In genomic region chr12:102026728-102027127, GRCh38 we compare ENCODE assay signal across 1 cellular context.
TF ChIP-seq lines count a peak whose summit lies in the region.

No MANE protein-coding gene starts in this region.

TF ChIP-seq in WTC11, 78 proteins besides CTCF, POLR2A, EP300 and RAD21:
- TF ChIP-seq GRHL2 (CRISPR knock-in tag; IDR thresholded peaks at IDR 0.05; ENCODE audit: insufficient replicate concordance, severe bottlenecking) (no peak), TEAD4 (CRISPR knock-in tag; IDR thresholded peaks at IDR 0.05) (no peak), TCF7 (CRISPR knock-in tag; IDR thresholded peaks at IDR 0.05; ENCODE audit: low read depth) (no peak), TP53 (CRISPR knock-in tag; IDR thresholded peaks at IDR 0.05) (no peak), ZNF219 (CRISPR knock-in tag; IDR thresholded peaks at IDR 0.05; ENCODE audit: borderline replicate concordance) (no peak), ZNF317 (CRISPR knock-in tag; IDR thresholded peaks at IDR 0.05; ENCODE audit: borderline replicate concordance, low read depth) (no peak), PRRX2 (CRISPR knock-in tag; IDR thresholded peaks at IDR 0.05) (no peak), HMGA2 (CRISPR knock-in tag; IDR thresholded peaks at IDR 0.05) (no peak), CBFB (CRISPR knock-in tag; IDR thresholded peaks at IDR 0.05; ENCODE audit: low read depth) (no peak), ZBTB21 (CRISPR knock-in tag; IDR thresholded peaks at IDR 0.05; ENCODE audit: borderline replicate concordance) (no peak)
- TF ChIP-seq, protein P1, sequence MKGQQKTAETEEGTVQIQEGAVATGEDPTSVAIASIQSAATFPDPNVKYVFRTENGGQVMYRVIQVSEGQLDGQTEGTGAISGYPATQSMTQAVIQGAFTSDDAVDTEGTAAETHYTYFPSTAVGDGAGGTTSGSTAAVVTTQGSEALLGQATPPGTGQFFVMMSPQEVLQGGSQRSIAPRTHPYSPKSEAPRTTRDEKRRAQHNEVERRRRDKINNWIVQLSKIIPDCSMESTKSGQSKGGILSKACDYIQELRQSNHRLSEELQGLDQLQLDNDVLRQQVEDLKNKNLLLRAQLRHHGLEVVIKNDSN (CRISPR knock-in tag; IDR thresholded peaks at IDR 0.05) = no peak
- TF ChIP-seq, protein P2, sequence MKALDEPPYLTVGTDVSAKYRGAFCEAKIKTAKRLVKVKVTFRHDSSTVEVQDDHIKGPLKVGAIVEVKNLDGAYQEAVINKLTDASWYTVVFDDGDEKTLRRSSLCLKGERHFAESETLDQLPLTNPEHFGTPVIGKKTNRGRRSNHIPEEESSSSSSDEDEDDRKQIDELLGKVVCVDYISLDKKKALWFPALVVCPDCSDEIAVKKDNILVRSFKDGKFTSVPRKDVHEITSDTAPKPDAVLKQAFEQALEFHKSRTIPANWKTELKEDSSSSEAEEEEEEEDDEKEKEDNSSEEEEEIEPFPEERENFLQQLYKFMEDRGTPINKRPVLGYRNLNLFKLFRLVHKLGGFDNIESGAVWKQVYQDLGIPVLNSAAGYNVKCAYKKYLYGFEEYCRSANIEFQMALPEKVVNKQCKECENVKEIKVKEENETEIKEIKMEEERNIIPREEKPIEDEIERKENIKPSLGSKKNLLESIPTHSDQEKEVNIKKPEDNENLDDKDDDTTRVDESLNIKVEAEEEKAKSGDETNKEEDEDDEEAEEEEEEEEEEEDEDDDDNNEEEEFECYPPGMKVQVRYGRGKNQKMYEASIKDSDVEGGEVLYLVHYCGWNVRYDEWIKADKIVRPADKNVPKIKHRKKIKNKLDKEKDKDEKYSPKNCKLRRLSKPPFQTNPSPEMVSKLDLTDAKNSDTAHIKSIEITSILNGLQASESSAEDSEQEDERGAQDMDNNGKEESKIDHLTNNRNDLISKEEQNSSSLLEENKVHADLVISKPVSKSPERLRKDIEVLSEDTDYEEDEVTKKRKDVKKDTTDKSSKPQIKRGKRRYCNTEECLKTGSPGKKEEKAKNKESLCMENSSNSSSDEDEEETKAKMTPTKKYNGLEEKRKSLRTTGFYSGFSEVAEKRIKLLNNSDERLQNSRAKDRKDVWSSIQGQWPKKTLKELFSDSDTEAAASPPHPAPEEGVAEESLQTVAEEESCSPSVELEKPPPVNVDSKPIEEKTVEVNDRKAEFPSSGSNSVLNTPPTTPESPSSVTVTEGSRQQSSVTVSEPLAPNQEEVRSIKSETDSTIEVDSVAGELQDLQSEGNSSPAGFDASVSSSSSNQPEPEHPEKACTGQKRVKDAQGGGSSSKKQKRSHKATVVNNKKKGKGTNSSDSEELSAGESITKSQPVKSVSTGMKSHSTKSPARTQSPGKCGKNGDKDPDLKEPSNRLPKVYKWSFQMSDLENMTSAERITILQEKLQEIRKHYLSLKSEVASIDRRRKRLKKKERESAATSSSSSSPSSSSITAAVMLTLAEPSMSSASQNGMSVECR (CRISPR knock-in tag; IDR thresholded peaks at IDR 0.05; ENCODE audit: borderline replicate concordance) = no peak
- TF ChIP-seq, protein P3, sequence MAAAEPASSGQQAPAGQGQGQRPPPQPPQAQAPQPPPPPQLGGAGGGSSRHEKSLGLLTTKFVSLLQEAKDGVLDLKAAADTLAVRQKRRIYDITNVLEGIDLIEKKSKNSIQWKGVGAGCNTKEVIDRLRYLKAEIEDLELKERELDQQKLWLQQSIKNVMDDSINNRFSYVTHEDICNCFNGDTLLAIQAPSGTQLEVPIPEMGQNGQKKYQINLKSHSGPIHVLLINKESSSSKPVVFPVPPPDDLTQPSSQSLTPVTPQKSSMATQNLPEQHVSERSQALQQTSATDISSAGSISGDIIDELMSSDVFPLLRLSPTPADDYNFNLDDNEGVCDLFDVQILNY (CRISPR knock-in tag; IDR thresholded peaks at IDR 0.05) = no peak
